24 cellular contexts compared by ENCODE assay signal in genomic region chrX:48636776-48637175, GRCh38. TPM values are rescaled to one million over a fixed set of nuclear protein-coding genes. Genes with fewer than 3 reads are reported as not detected.
DNase-seq lines count a peak whose midpoint lies in the region; ATAC-seq and TF ChIP-seq lines count a peak whose summit lies in the region.
"Had no signal": no experiment of that assay in that cellular context is flagged by ENCODE, and none has a peak within 500 bp of the region (broad histone marks: within the 10 kb centered on the region; RNA-seq: fewer than 3 reads in every experiment).

No MANE protein-coding gene starts in this region.

- H3K4me3 ChIP-seq in KMS-11 (IDR thresholded peaks at IDR 0.05; ENCODE audit: insufficient read depth, low read depth, low read length) (no peak overlapping the region), NB4 (ENCODE audit: low read depth, low read length) (no peak overlapping the region), sigmoid colon (no peak overlapping the region)
- H3K4me3 ChIP-seq: SJCRH30 had no signal

- ATAC-seq in GM19035 (IDR thresholded peaks at IDR 0.05; ENCODE audit: unreplicated experiment): no peak
- ATAC-seq: PC-3, Right ventricle myocardium inferior had no signal

- H3K4me1 ChIP-seq in KMS-11 (ENCODE audit: low read depth, poor library complexity, severe bottlenecking) (peaks cover 24% of the 10 kb centered on the region), sigmoid colon (peaks cover 0 to 3% (median under 1%) of the 10 kb centered on the region in 4 donors)
- H3K4me1 ChIP-seq: SJCRH30 had no signal

- no peak overlapping the region for H3K27ac ChIP-seq in KMS-11
- no peak overlapping the region for H3K27ac ChIP-seq in sigmoid colon
- H3K27ac ChIP-seq: C4-2B, HL-60, SJCRH30 had no signal

- DNase-seq in NB4 (ENCODE audit: low read depth) (peak; percentile 20), SK-MEL-5 (ENCODE audit: low read depth, low spot score) (peak; percentile 33), sigmoid colon (peak; percentile 13), DMS53 (lab: John Stamatoyannopoulos, UW) (no peak), iPS-NIHi11 (ENCODE audit: low spot score) (no peak)
- DNase-seq: CD8-positive, alpha-beta memory T cell; DMS 273 treated with DMSO at 0.1 percent for 48 hours; DMS79 treated with DMSO at 0.1 percent for 48 hours; GF-D8; HCEC 1CT; Kasumi-1; NCI-H1048; NCI-H1417; NCI-H1694; NCI-H2029 treated with DMSO at 0.1 percent for 48 hours; NCI-H2227 treated with DMSO at 0.1 percent for 48 hours; NCI-H526 treated with DMSO at 0.1 percent for 48 hours; PC-3; SJCRH30 had no signal

- H3K79me2 ChIP-seq in KMS-11 (ENCODE audit: insufficient read depth, low read depth): no peaks in the 10 kb centered on the region

- 57 to 64% methylated on average over 2 of the region's 2 CpGs for WGBS in sigmoid colon, 2 donors

- H3K36me3 ChIP-seq in KMS-11 (ENCODE audit: insufficient read depth) (no peaks in the 10 kb centered on the region), sigmoid colon (no peaks in the 10 kb centered on the region)
- H3K36me3 ChIP-seq: SJCRH30 had no signal

- no peak overlapping the region; the same call in 1 of the 2 replicates for H2AFZ ChIP-seq in KMS-11 (ENCODE audit: low read depth)

- H3K9ac ChIP-seq in KMS-11: no peak overlapping the region

- H3K27me3 ChIP-seq in KMS-11 (ENCODE audit: insufficient read depth, low read depth): no peaks in the 10 kb centered on the region
- no peaks in the 10 kb centered on the region for H3K27me3 ChIP-seq in sigmoid colon
- H3K27me3 ChIP-seq: SJCRH30 had no signal

- no peak for TF ChIP-seq EP300 in sigmoid colon (IDR thresholded peaks at IDR 0.05)

- in situ Hi-C loops in SK-MEL-5 (cut with HindIII; ENCODE audit: low pct_unique_long_range_greater_than_20kb, low sequenced_read_pairs): no loop called here

- TF ChIP-seq CTCF in KMS-11 (conservative IDR thresholded peaks at IDR 0.05; ENCODE audit: low read depth, low read length): no peak
- TF ChIP-seq CTCF in NB4 (IDR thresholded peaks at IDR 0.05; ENCODE audit: low read depth, low read length): no peak
- no peak for TF ChIP-seq CTCF in sigmoid colon (IDR thresholded peaks at IDR 0.05)

- peak overlapping the region; percentile 36; the same call in 1 of the 2 replicates for H3K4me2 ChIP-seq in KMS-11

- H3K9me3 ChIP-seq in sigmoid colon: no peaks in the 10 kb centered on the region
- H3K9me3 ChIP-seq: SJCRH30 had no signal

- TF ChIP-seq POLR2A in NB4 (IDR thresholded peaks at IDR 0.05; ENCODE audit: extremely low read depth, insufficient read length): no peak
- no peak for TF ChIP-seq POLR2A in sigmoid colon (IDR thresholded peaks at IDR 0.05)

- intact Hi-C loops in sigmoid colon (cut with DNase I): no loop called here

- no peaks in the 10 kb centered on the region for H4K20me1 ChIP-seq in KMS-11 (ENCODE audit: insufficient read depth)

RNA-seq across cellular contexts. Expression of gene WDR13, which starts 39.5 kb away (rescaled TPM):
- total RNA-seq in SK-MEL-5 (2014; rRNA removed; shearing (Covaris generic)): 46.8 and 50.4 TPM in 2 replicates
- polyA plus RNA-seq in SK-MEL-5 (2015; cell fraction: cytosol; rRNA removed): 54.0 and 72.6 TPM in 2 replicates
- polyA plus RNA-seq in SK-MEL-5 (2015; cell fraction: nucleus; rRNA removed): 226 and 244 TPM in 2 replicates
- total RNA-seq in sigmoid colon: 100 to 1,000 TPM in 3 of 4 donors, 10 to 100 TPM in 1; 99.9 to 132 (median 106) TPM
- polyA plus RNA-seq in sigmoid colon: 100 to 1,000 TPM in 2 of 3 donors, 10 to 100 TPM in 1; 98.1 to 106 (median 103) TPM

RNA-seq across cellular contexts. Expression of gene WAS, which starts 46.8 kb away (rescaled TPM):
- 0.42 TPM in 1 of 2 replicates, not detected in the other for total RNA-seq in SK-MEL-5 (2014; rRNA removed; shearing (Covaris generic))
- polyA plus RNA-seq in SK-MEL-5 (2015; cell fraction: cytosol; rRNA removed): 0.20 TPM in 1 of 2 replicates, not detected in the other
- polyA plus RNA-seq in SK-MEL-5 (2015; cell fraction: nucleus; rRNA removed): 0.39 and 0.75 TPM in 2 replicates
- total RNA-seq in sigmoid colon: 1 to 10 TPM; 3.0 to 6.1 (median 4.7) TPM
- 10 to 100 TPM in 1 of 3 donors, 1 to 10 TPM in 2; 3.0 to 23.5 (median 3.7) TPM for polyA plus RNA-seq in sigmoid colon
- total RNA-seq: SJCRH30 had no signal

RNA-seq across cellular contexts. Expression of gene SUV39H1, which starts 59.8 kb away (rescaled TPM):
- total RNA-seq in SK-MEL-5 (2014; rRNA removed; shearing (Covaris generic)): 6.5 and 6.9 TPM in 2 replicates
- polyA plus RNA-seq in SK-MEL-5 (2015; cell fraction: cytosol; rRNA removed): 13.8 and 17.9 TPM in 2 replicates
- polyA plus RNA-seq in SK-MEL-5 (2015; cell fraction: nucleus; rRNA removed): 21.4 and 34.1 TPM in 2 replicates
- 1 to 10 TPM; 3.0 to 4.6 (median 3.7) TPM for total RNA-seq in sigmoid colon
- polyA plus RNA-seq in sigmoid colon: 1 to 10 TPM; 1.8 to 8.5 (median 2.8) TPM

Comparison
In these comparisons a context has a peak if more than half of its experiments do, and no peak if none do; other contexts are left out.
1. DNase-seq: peak in NB4 (single experiment), SK-MEL-5 (single experiment) and sigmoid colon (single experiment); none in DMS53 (single experiment) and iPS-NIHi11 (single experiment).